In genomic region chr3:64684715-64685261, GRCh38 we compare ENCODE assay signal across 9 cellular contexts. TPM values are rescaled to one million over a fixed set of nuclear protein-coding genes. Genes with fewer than 3 reads are reported as not detected.
A peak's percentile ranks its signal among the peaks of the same experiment; 100 is the strongest.
DNase-seq lines count a peak whose midpoint lies in the region; ATAC-seq, FAIRE-seq and TF ChIP-seq lines count a peak whose summit lies in the region.
"Had no signal": no experiment of that assay in that cellular context is flagged by ENCODE, and none has a peak within 500 bp of the region (broad histone marks: within the 10 kb centered on the region; RNA-seq: fewer than 3 reads in every experiment).

No MANE protein-coding gene starts in this region.

- H3K27ac ChIP-seq in HEK293 (ENCODE audit: extremely low read depth, low read depth, low read length) (no peak overlapping the region), kidney (ENCODE audit: low read depth in 2 of 2, low read length in 2 of 2) (peak overlapping the region; percentile 98 to 99)
- H3K27ac ChIP-seq: RWPE1 had no signal

- H3K9ac ChIP-seq in kidney (ENCODE audit: low read length in 2 of 2) (peak overlapping the region; percentile 99 to 100), skeletal muscle satellite cell (ENCODE audit: low read depth, low read length) (peak overlapping the region; percentile 62)

- H3K27ac Mint-ChIP-seq in chondrocyte (ENCODE audit: unreplicated experiment): peak overlapping the region; percentile 98

- H3K9me3 Mint-ChIP-seq in chondrocyte (ENCODE audit: low read depth): no peaks in the 10 kb centered on the region

- H3K27me3 Mint-ChIP-seq in chondrocyte (ENCODE audit: low read depth): no peaks in the 10 kb centered on the region

- peak overlapping the region; percentile 97 for H3K4me3 Mint-ChIP-seq in chondrocyte (ENCODE audit: unreplicated experiment)

- ATAC-seq in GM18909 (IDR thresholded peaks at IDR 0.05; ENCODE audit: poor library complexity, unreplicated experiment) (no peak), HG03457 (IDR thresholded peaks at IDR 0.05; ENCODE audit: unreplicated experiment) (no peak), GM18873 (IDR thresholded peaks at IDR 0.05; ENCODE audit: low FRiP score, unreplicated experiment) (no peak)

- peak overlapping the region; percentile 95 for H3K4me2 ChIP-seq in skeletal muscle satellite cell (ENCODE audit: low read length)

- intact Hi-C loops in kidney (cut with DNase I): no loop called here

- POLR2A ChIA-PET in HEK293 (lab: Yijun Ruan, JAX): no interaction called here

- peaks cover 35% of the 10 kb centered on the region for H3K4me1 Mint-ChIP-seq in chondrocyte (ENCODE audit: low read depth)

- CTCF ChIA-PET in HEK293 (lab: Yijun Ruan, JAX): no interaction called here

- H3K36me3 ChIP-seq in HEK293 (ENCODE audit: control insufficient read depth in 2 of 2, insufficient read depth in 1 of 2, low read length in 2 of 2): peaks cover 0 to 8% of the 10 kb centered on the region in 2 experiments; a peak in 1 of 3 replicates
- peaks cover 9 to 10% of the 10 kb centered on the region in 2 donors for H3K36me3 ChIP-seq in kidney (ENCODE audit: control insufficient read depth in 1 of 2, insufficient read depth in 2 of 2, low read length in 2 of 2)
- no peaks in the 10 kb centered on the region for H3K36me3 ChIP-seq in skeletal muscle satellite cell (ENCODE audit: insufficient read depth, low read length)

- no peaks in the 10 kb centered on the region for H3K4me1 ChIP-seq in HEK293 (ENCODE audit: control insufficient read depth, insufficient read depth, low read length)
- peaks cover 7 to 16% of the 10 kb centered on the region in 2 donors for H3K4me1 ChIP-seq in kidney (ENCODE audit: control insufficient read depth in 1 of 2, insufficient read depth in 1 of 2, low read depth in 1 of 2, low read length in 2 of 2)
- H3K4me1 ChIP-seq in skeletal muscle satellite cell (ENCODE audit: control insufficient read depth, insufficient read depth, low read length): peaks cover 5% of the 10 kb centered on the region

- DNase-seq in chondrocyte (ENCODE audit: low spot score) (no peak), kidney (peak; percentile 87), NCI-H1417 treated with DMSO at 0.1 percent for 48 hours (lab: John Stamatoyannopoulos, UW) (no peak)

- TF ChIP-seq CTCF in HEK293 (tag by site-specific recombination; IDR thresholded peaks at IDR 0.05) (no peak), chondrocyte (IDR thresholded peaks at IDR 0.05) (no peak), kidney (IDR thresholded peaks at IDR 0.05; ENCODE audit: borderline replicate concordance, extremely low read depth, insufficient read depth) (no peak)

- no peaks in the 10 kb centered on the region for H3K9me3 ChIP-seq in HEK293 (ENCODE audit: control insufficient read depth, insufficient read depth, low read depth, low read length)
- H3K9me3 ChIP-seq in kidney (ENCODE audit: control insufficient read depth in 1 of 2, low read length in 2 of 2): no peaks in the 10 kb centered on the region
- H3K9me3 ChIP-seq in skeletal muscle satellite cell (replicated peaks; ENCODE audit: low read length): no peaks in the 10 kb centered on the region

- FAIRE-seq in kidney (lab: Jason Lieb, UNC): no peak

- H3K4me3 ChIP-seq in HEK293 (ENCODE audit: low read depth, low read length): peak overlapping the region; percentile 55
- H3K4me3 ChIP-seq in kidney (ENCODE audit: low read length in 2 of 2): peak overlapping the region; percentile 97
- H3K4me3 ChIP-seq in skeletal muscle satellite cell (ENCODE audit: low read length): peak overlapping the region; percentile 69

- peaks cover 6% of the 10 kb centered on the region for H3K27me3 ChIP-seq in skeletal muscle satellite cell (ENCODE audit: control insufficient read depth, insufficient read depth, low read length)

- no peaks in the 10 kb centered on the region for H3K36me3 Mint-ChIP-seq in chondrocyte (ENCODE audit: low read depth)

TF ChIP-seq in HEK293, 187 proteins besides CTCF, POLR2A, EP300 and RAD21:
- TF ChIP-seq ZFHX2 (tag by site-specific recombination; conservative IDR thresholded peaks at IDR 0.05) (peak; percentile 47), ZNF23 (tag by site-specific recombination; IDR thresholded peaks at IDR 0.05; ENCODE audit: borderline replicate concordance) (no peak), SP7 (tag by site-specific recombination; IDR thresholded peaks at IDR 0.05) (0 out of 2 replicates have a peak, but pooled peaks have one; percentile 6), KLF9 (tag by site-specific recombination; IDR thresholded peaks at IDR 0.05; ENCODE audit: low read depth) (peak; percentile 67), ZNF645 (tag by site-specific recombination; IDR thresholded peaks at IDR 0.05) (no peak), ZBTB17 (tag by site-specific recombination; IDR thresholded peaks at IDR 0.05) (peak; percentile 41), EGR2 (tag by site-specific recombination; IDR thresholded peaks at IDR 0.05; ENCODE audit: low read depth) (peak; percentile 30; the same call in 1 of the 2 replicates), ZNF624 (tag by site-specific recombination; IDR thresholded peaks at IDR 0.05) (no peak), PATZ1 (tag by site-specific recombination; IDR thresholded peaks at IDR 0.05) (peak; percentile 53)

RNA-seq across cellular contexts. Expression of gene ADAMTS9, which starts 3.0 kb away (rescaled TPM):
- total RNA-seq in chondrocyte (4.6 to 5.6 TPM (median 5.1 TPM) in 3 replicates), kidney (117 TPM)
- 25.0 TPM for polyA plus RNA-seq in kidney (ENCODE audit: insufficient read depth, low read depth, low replicate concordance)
- total RNA-seq in skeletal muscle satellite cell (2012; rRNA removed): 1.3 and 2.2 TPM in 2 replicates

Comparison
In these comparisons a context has a peak if more than half of its experiments do, and no peak if none do; other contexts are left out.
1. RNA of gene ADAMTS9, which starts 3.0 kb away (total RNA-seq): 117 TPM in kidney (single experiment); 4.6 to 5.6 TPM in chondrocyte; every median in the first group is over 10 times any median in the second.
2. Peak in every context shown above with its lines, with median percentiles within 50 percentile points of each other: H3K4me3 ChIP-seq.